Comparison of ENCODE assay signal across 11 cellular contexts in the genomic region with DNA sequence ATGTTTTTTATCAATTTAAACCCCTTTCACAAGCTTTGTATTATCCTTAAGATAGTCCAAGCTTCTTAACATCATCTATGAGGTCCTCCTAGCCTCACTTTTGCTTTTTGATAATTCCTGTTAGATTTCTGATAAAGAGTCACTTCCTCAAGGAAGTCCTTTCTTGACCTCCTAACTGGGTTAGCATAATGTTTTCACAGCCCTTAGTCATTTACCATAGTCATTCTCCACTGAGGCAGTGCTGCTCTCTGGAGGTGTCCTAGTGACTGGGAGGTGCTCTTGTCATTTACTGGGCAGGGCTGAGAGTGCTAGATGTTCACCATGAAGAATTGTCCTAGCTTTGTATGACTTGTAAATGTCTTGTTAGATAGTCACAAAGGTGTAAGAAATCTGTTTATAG. TPM values are rescaled to one million over a fixed set of nuclear protein-coding genes. Genes with fewer than 3 reads are reported as not detected.
DNase-seq lines count a peak whose midpoint lies in the region; ATAC-seq and TF ChIP-seq lines count a peak whose summit lies in the region.
"Had no signal": no experiment of that assay in that cellular context is flagged by ENCODE, and none has a peak within 500 bp of the region (broad histone marks: within the 10 kb centered on the region; RNA-seq: fewer than 3 reads in every experiment).

No MANE protein-coding gene starts in this region.

- H3K4me1 ChIP-seq in psoas muscle = peaks cover 78% of the 10 kb centered on the region

- no peaks in the 10 kb centered on the region for H3K36me3 ChIP-seq in psoas muscle (ENCODE audit: insufficient read depth in 1 of 2, low read depth in 1 of 2)
- H3K36me3 ChIP-seq: Peyer's patch had no signal

- DNase-seq in DMS 273 (lab: John Stamatoyannopoulos, UW; ENCODE audit: unreplicated experiment) (peak; percentile 7), DMS 273 treated with DMSO at 0.1 percent for 48 hours (lab: John Stamatoyannopoulos, UW) (no peak), NOMO-1 treated with DMSO at 0.1 percent for 48 hours (lab: John Stamatoyannopoulos, UW; ENCODE audit: unreplicated experiment) (peak; percentile 74), epithelial cell of esophagus (ENCODE audit: low read depth) (peak; percentile 66), psoas muscle (no peak), Ammon's horn (ENCODE audit: low spot score) (no peak), iPS-NIHi11 (ENCODE audit: low spot score) (no peak)
- DNase-seq: activated naive CD4-positive, alpha-beta T cell treated with Interleukin-2 at 50 U/mL for 16 hours had no signal

- peak overlapping the region; percentile 65 for H3K27ac ChIP-seq in psoas muscle
- H3K27ac ChIP-seq: 22Rv1, Peyer's patch had no signal

- no peaks in the 10 kb centered on the region for H3K9me3 ChIP-seq in psoas muscle
- H3K9me3 ChIP-seq: Peyer's patch had no signal

- intact Hi-C loops in psoas muscle (cut with DNase I) = loop anchor here in 1 of 2 donors (5.0 to 10.0 kb wide), 2 partner anchors 228 to 486 kb away; no protein-coding TSS in a partner anchor

- H3K4me3 ChIP-seq in epithelial cell of esophagus (ENCODE audit: low read length) (no peak overlapping the region), psoas muscle (no peak overlapping the region)
- H3K4me3 ChIP-seq: Peyer's patch had no signal

- ATAC-seq in psoas muscle = peak; percentile 54 to 82 (median 71)
- ATAC-seq in GM21360 (IDR thresholded peaks at IDR 0.05; ENCODE audit: unreplicated experiment) = no peak

- no peaks in the 10 kb centered on the region for H3K27me3 ChIP-seq in psoas muscle (ENCODE audit: insufficient read depth in 3 of 3, low read length in 2 of 3)
- H3K27me3 ChIP-seq: Peyer's patch had no signal

- TF ChIP-seq CTCF in epithelial cell of esophagus (IDR thresholded peaks at IDR 0.05; ENCODE audit: insufficient read depth, low read depth, low read length, missing control alignments) = peak; percentile 32
- no peak for TF ChIP-seq CTCF in psoas muscle (IDR thresholded peaks at IDR 0.05)

RNA-seq across cellular contexts. Expression of gene TNPO1, which starts 26.4 kb away (rescaled TPM):
- 10 to 100 TPM; 64.0 to 99.2 (median 77.6) TPM for total RNA-seq in psoas muscle
- polyA plus RNA-seq in psoas muscle = 100 to 1,000 TPM in 1 of 3 donors, 10 to 100 TPM in 2; 15.0 to 115 (median 23.2) TPM

Comparison
In these comparisons a context has a peak if more than half of its experiments do, and no peak if none do; other contexts are left out.
1. DNase-seq: peak in DMS 273 (single experiment), NOMO-1 treated with DMSO at 0.1 percent for 48 hours (single experiment) and epithelial cell of esophagus (single experiment); none in DMS 273 treated with DMSO at 0.1 percent for 48 hours (single experiment), psoas muscle (0 of 2), Ammon's horn (single experiment) and iPS-NIHi11 (single experiment).